13 cellular contexts compared by ENCODE assay signal in genomic region chr3:156762631-156763185, GRCh38.
DNase-seq lines count a peak whose midpoint lies in the region; ATAC-seq, FAIRE-seq and TF ChIP-seq lines count a peak whose summit lies in the region.
"Had no signal": no experiment of that assay in that cellular context is flagged by ENCODE, and none has a peak within 500 bp of the region (broad histone marks: within the 10 kb centered on the region; RNA-seq: fewer than 3 reads in every experiment).

No MANE protein-coding gene starts in this region.

- H3K27me3 Mint-ChIP-seq in astrocyte (ENCODE audit: low read depth, unreplicated experiment) (no peaks in the 10 kb centered on the region), endodermal cell (ENCODE audit: insufficient read depth) (no peaks in the 10 kb centered on the region)
- H3K27me3 Mint-ChIP-seq in T-helper 2 cell treated with Interferon-gamma antibody and Interleukin-4, amounts not matched to agents 5 μg/mL and 100 μg/mL, for 36 hours (ENCODE audit: low read depth) = no peaks in the 10 kb centered on the region

- H3K4me2 ChIP-seq in astrocyte (ENCODE audit: low read length) = peak overlapping the region; percentile 29

- intact Hi-C loops in right cardiac atrium (cut with DNase I) = no loop called here

- H3K36me3 ChIP-seq in astrocyte (ENCODE audit: insufficient read depth, low read length) (no peaks in the 10 kb centered on the region), endodermal cell (ENCODE audit: control insufficient read depth, insufficient read depth, low read length) (no peaks in the 10 kb centered on the region)

- H3K9me3 Mint-ChIP-seq in astrocyte (ENCODE audit: unreplicated experiment) (no peaks in the 10 kb centered on the region), endodermal cell (no peaks in the 10 kb centered on the region)
- H3K9me3 Mint-ChIP-seq in T-helper 2 cell treated with Interferon-gamma antibody and Interleukin-4, amounts not matched to agents 5 μg/mL and 100 μg/mL, for 36 hours = peaks cover 6% of the 10 kb centered on the region
- H3K9me3 Mint-ChIP-seq: activated naive CD4-positive, alpha-beta T cell treated with anti-CD3 and anti-CD28 coated beads, Interleukin-2, amount 50 U/mL, for 72 hours had no signal

- H3K9ac ChIP-seq in astrocyte (ENCODE audit: low read length) = peak overlapping the region; percentile 28
- H3K9ac ChIP-seq in endodermal cell (ENCODE audit: extremely low read depth, low read length, poor library complexity, severe bottlenecking) = no peak overlapping the region

- H3K27ac Mint-ChIP-seq in astrocyte (ENCODE audit: unreplicated experiment) (no peak overlapping the region), endodermal cell (no peak overlapping the region)
- no peak overlapping the region for H3K27ac Mint-ChIP-seq in T-helper 2 cell treated with Interferon-gamma antibody and Interleukin-4, amounts not matched to agents 5 μg/mL and 100 μg/mL, for 36 hours
- H3K27ac Mint-ChIP-seq: activated naive CD4-positive, alpha-beta T cell treated with anti-CD3 and anti-CD28 coated beads, Interleukin-2, amount 50 U/mL, for 72 hours had no signal

- FAIRE-seq in astrocyte (lab: Jason Lieb, UNC) = peak; percentile 60
- FAIRE-seq: A204.1 had no signal

- H2AFZ ChIP-seq in astrocyte (ENCODE audit: low read depth, low read length) = no peak overlapping the region

- H3K27me3 ChIP-seq in astrocyte (ENCODE audit: insufficient read depth, low read length) (no peaks in the 10 kb centered on the region), right cardiac atrium (ENCODE audit: control insufficient read depth, insufficient read depth) (no peaks in the 10 kb centered on the region), endodermal cell (ENCODE audit: control insufficient read depth, insufficient read depth, low read length, poor library complexity, severe bottlenecking) (no peaks in the 10 kb centered on the region)

- H3K4me3 ChIP-seq in astrocyte (ENCODE audit: insufficient read depth, low read depth, low read length) (no peak overlapping the region), right cardiac atrium (ENCODE audit: low read length) (no peak overlapping the region), endodermal cell (ENCODE audit: low read length) (no peak overlapping the region)

- H3K36me3 Mint-ChIP-seq in astrocyte (ENCODE audit: low read depth, unreplicated experiment) (no peaks in the 10 kb centered on the region), endodermal cell (ENCODE audit: low read depth) (peaks cover 3% of the 10 kb centered on the region)
- peaks cover 14% of the 10 kb centered on the region for H3K36me3 Mint-ChIP-seq in T-helper 2 cell treated with Interferon-gamma antibody and Interleukin-4, amounts not matched to agents 5 μg/mL and 100 μg/mL, for 36 hours (ENCODE audit: low read depth)

- H3K4me1 ChIP-seq in astrocyte (ENCODE audit: insufficient read depth, low read length) (peaks cover 10% of the 10 kb centered on the region), right cardiac atrium (ENCODE audit: control insufficient read depth, insufficient read depth, low read length) (peaks cover 7% of the 10 kb centered on the region), endodermal cell (ENCODE audit: control insufficient read depth, insufficient read depth, low read length) (peaks cover 11% of the 10 kb centered on the region)

- H4K20me1 ChIP-seq in astrocyte (ENCODE audit: insufficient read depth, low read length) = no peaks in the 10 kb centered on the region

- H3K9me3 ChIP-seq in astrocyte (ENCODE audit: insufficient read depth, low read depth, low read length) (no peaks in the 10 kb centered on the region), right cardiac atrium (ENCODE audit: control insufficient read depth, low read length) (no peaks in the 10 kb centered on the region), endodermal cell (ENCODE audit: control insufficient read depth, low read length) (peaks cover 2% of the 10 kb centered on the region)

- no peaks in the 10 kb centered on the region for H3K79me2 ChIP-seq in astrocyte (ENCODE audit: insufficient read depth, low read length)

- H3K27ac ChIP-seq in astrocyte (ENCODE audit: low read depth, low read length) (peak overlapping the region; percentile 44), right cardiac atrium (ENCODE audit: low read length) (no peak overlapping the region), endodermal cell (ENCODE audit: low read depth, low read length) (no peak overlapping the region)

- H3K4me3 Mint-ChIP-seq in astrocyte (ENCODE audit: unreplicated experiment) (no peak overlapping the region), endodermal cell (no peak overlapping the region)
- no peak overlapping the region for H3K4me3 Mint-ChIP-seq in T-helper 2 cell treated with Interferon-gamma antibody and Interleukin-4, amounts not matched to agents 5 μg/mL and 100 μg/mL, for 36 hours
- H3K4me3 Mint-ChIP-seq: nephron progenitor cell had no signal

- ATAC-seq in right cardiac atrium = peak; percentile 45 to 78
- ATAC-seq: activated naive CD4-positive, alpha-beta T cell treated with anti-CD3 and anti-CD28 coated beads, Interleukin-2, amount 50 U/mL, for 72 hours had no signal

- WGBS in right cardiac atrium = 49% methylated on average over 4 of the region's 4 CpGs
- WGBS in endodermal cell (ENCODE audit: insufficient coverage in 1 of 2, insufficient read length in 1 of 2), 2 experiments = 90 to 100% methylated on average over 1 to 4 of the region's 4 CpGs

- H3K4me1 Mint-ChIP-seq in astrocyte (ENCODE audit: low read depth, unreplicated experiment) (peaks cover 22% of the 10 kb centered on the region), endodermal cell (peaks cover 15% of the 10 kb centered on the region)
- H3K4me1 Mint-ChIP-seq in T-helper 2 cell treated with Interferon-gamma antibody and Interleukin-4, amounts not matched to agents 5 μg/mL and 100 μg/mL, for 36 hours (ENCODE audit: low read depth) = peaks cover 24% of the 10 kb centered on the region

- DNase-seq in NCI-H146 (lab: John Stamatoyannopoulos, UW) (peak; percentile 26), NCI-H146 treated with DMSO at 0.1 percent for 48 hours (lab: John Stamatoyannopoulos, UW; ENCODE audit: unreplicated experiment) (no peak), astrocyte (ENCODE audit: low read depth) (peak; percentile 80), right cardiac atrium (no peak), stromal cell of bone marrow (ENCODE audit: low read depth) (peak; percentile 95), endodermal cell (no peak)
- DNase-seq in stimulated activated CD4-positive, alpha-beta T cell treated with anti-CD3 and anti-CD28 coated beads, Interleukin-1b, Interleukin-23, amount 100 ng/mL, for 48 hours = no peak
- DNase-seq in T-helper 2 cell treated with Interferon-gamma antibody and Interleukin-4, amounts not matched to agents 5 μg/mL and 100 μg/mL, for 36 hours (ENCODE audit: low spot score) = no peak
- DNase-seq: effector CD8-positive, alpha-beta T cell; NCI-H1436 treated with DMSO at 0.1 percent for 48 hours; nephron progenitor cell had no signal

- no peak for TF ChIP-seq CTCF in astrocyte (IDR thresholded peaks at IDR 0.05; ENCODE audit: insufficient read depth, low read depth, low read length)
- no peak for TF ChIP-seq CTCF in endodermal cell (conservative IDR thresholded peaks at IDR 0.05)

Comparison
In these comparisons a context has a peak if more than half of its experiments do, and no peak if none do; other contexts are left out.
1. DNase-seq: peak in NCI-H146 (single experiment), astrocyte (single experiment) and stromal cell of bone marrow (single experiment); none in NCI-H146 treated with DMSO at 0.1 percent for 48 hours (single experiment), right cardiac atrium (0 of 3), endodermal cell (single experiment), stimulated activated CD4-positive, alpha-beta T cell treated with anti-CD3 and anti-CD28 coated beads, Interleukin-1b, Interleukin-23, amount 100 ng/mL, for 48 hours (single experiment) and T-helper 2 cell treated with Interferon-gamma antibody and Interleukin-4, amounts not matched to agents 5 μg/mL and 100 μg/mL, for 36 hours (single experiment).